ENCODE assay signal across 25 cellular contexts in genomic region chr6:126440923-126441322, GRCh38.
"Had no signal": no experiment of that assay in that cellular context is flagged by ENCODE, and none has a peak within 500 bp of the region (broad histone marks: within the 10 kb centered on the region; RNA-seq: fewer than 3 reads in every experiment).

No MANE protein-coding gene starts in this region.

- H3K36me3 ChIP-seq: lower lobe of right lung, neural progenitor cell, stomach, thyroid gland, upper lobe of right lung had no signal

- H3K9ac ChIP-seq: neural progenitor cell, parathyroid adenoma had no signal

- H3K79me2 ChIP-seq: parathyroid adenoma had no signal

- ATAC-seq: activated CD4-positive, alpha-beta T cell treated with anti-CD3 and anti-CD28 coated beads for 36 hours; activated CD8-positive, alpha-beta memory T cell treated with anti-CD3 and anti-CD28 coated beads, Interleukin-2, amount 10 ng/mL, durations not matched to agents 7 days and 5 days; activated CD8-positive, alpha-beta T cell treated with anti-CD3 and anti-CD28 coated beads, Interleukin-2, amount 10 ng/mL, durations not matched to agents 7 days and 5 days; activated naive CD4-positive, alpha-beta T cell treated with anti-CD3 and anti-CD28 coated beads, Interleukin-2, amount 50 U/mL, for 72 hours; left lobe of liver; lower lobe of right lung; natural killer cell; psoas muscle; stimulated activated naive B cell treated with anti-CD40 and anti-IgM and Interleukin-4, amounts not matched to agents 10 μg/mL and 1 μg/mL and 100 μg/mL, for 72 hours; upper lobe of right lung had no signal

- H3K4me1 ChIP-seq: lower lobe of right lung, parathyroid adenoma, psoas muscle, thyroid gland, upper lobe of right lung had no signal

- DNase-seq: activated CD4-positive, alpha-beta T cell treated with anti-CD3 and anti-CD28 coated beads for 36 hours; activated CD4-positive, CD25-positive, alpha-beta regulatory T cell; activated CD8-positive, alpha-beta memory T cell treated with anti-CD3 and anti-CD28 coated beads, Interleukin-2, amount 10 ng/mL, durations not matched to agents 7 days and 5 days; activated CD8-positive, alpha-beta T cell treated with anti-CD3 and anti-CD28 coated beads, Interleukin-2, amount 10 ng/mL, durations not matched to agents 7 days and 5 days; activated naive CD4-positive, alpha-beta T cell; activated T-cell treated with anti-CD3 and anti-CD28 coated beads, Interleukin-2, amount 50 U/mL, for 48 hours; effector CD8-positive, alpha-beta T cell; kidney glomerular epithelial cell; lower lobe of right lung; mesenchymal stem cell; natural killer cell; occipital lobe; psoas muscle; stimulated activated CD4-positive, alpha-beta T cell treated with anti-CD3 and anti-CD28 coated beads, Interleukin-15, amount 100 ng/mL, for 24 hours; stimulated activated CD4-positive, alpha-beta T cell treated with anti-CD3 and anti-CD28 coated beads, Interleukin-2, amount 100 ng/mL, for 24 hours; stimulated activated naive B cell treated with anti-CD40 and anti-IgM and Interleukin-4, amounts not matched to agents 10 μg/mL and 1 μg/mL and 100 μg/mL, for 72 hours; stomach; thyroid gland; upper lobe of right lung had no signal

- H3K27ac ChIP-seq: epithelial cell of prostate, lower lobe of right lung, neural progenitor cell, parathyroid adenoma, psoas muscle, stomach, thyroid gland, upper lobe of right lung had no signal

- H3K9me3 ChIP-seq: lower lobe of right lung, psoas muscle, stomach, thyroid gland, upper lobe of right lung had no signal

- H3K27me3 ChIP-seq: neural progenitor cell, stomach, thyroid gland, upper lobe of right lung had no signal

- H3K4me2 ChIP-seq: neural progenitor cell, smooth muscle cell had no signal

- H3K4me3 ChIP-seq: lower lobe of right lung, neural progenitor cell, psoas muscle, smooth muscle cell, stomach, thyroid gland, upper lobe of right lung had no signal
